Comparison of ENCODE assay signal across 1 cellular context in genomic region chr16:2339521-2340484, GRCh38.
TF ChIP-seq lines count a peak whose summit lies in the region.

No MANE protein-coding gene starts in this region.

TF ChIP-seq in K562, 482 proteins besides CTCF, POLR2A, EP300 and RAD21 (continued from another document):
- TF ChIP-seq JUN (IDR thresholded peaks at IDR 0.05; ENCODE audit: borderline replicate concordance, low read depth, low read length) (0 out of 2 replicates have a peak, but pooled peaks have one; percentile 5), JUN (CRISPR knock-in tag; IDR thresholded peaks at IDR 0.05; ENCODE audit: borderline replicate concordance) (no peak), TAF9B (IDR thresholded peaks at IDR 0.05; ENCODE audit: partially characterized antibody) (peak; percentile 41), ESRRA (IDR thresholded peaks at IDR 0.05; ENCODE audit: borderline replicate concordance, low read depth) (no peak), PHF8 (IDR thresholded peaks at IDR 0.05; ENCODE audit: borderline replicate concordance, low read length) (peak; percentile 54; the same call in 1 of the 2 replicates), ZNF197 (CRISPR knock-in tag; IDR thresholded peaks at IDR 0.05; ENCODE audit: low read depth) (no peak), KLF13 (tag; IDR thresholded peaks at IDR 0.05; ENCODE audit: borderline replicate concordance, low read depth) (no peak), MTA3 (IDR thresholded peaks at IDR 0.05; ENCODE audit: borderline replicate concordance) (peak; percentile 37; the same call in 1 of the 2 replicates), EP400 (IDR thresholded peaks at IDR 0.05) (peak; percentile 88), PHF20 (IDR thresholded peaks at IDR 0.05; ENCODE audit: partially characterized antibody) (peak; percentile 20), HNRNPLL (IDR thresholded peaks at IDR 0.05; ENCODE audit: low read depth, low read length, poor library complexity, severe bottlenecking) (peak; percentile 87), MAZ (CRISPR knock-in tag; conservative IDR thresholded peaks at IDR 0.05 in 1 of 2, IDR thresholded peaks at IDR 0.05 in 1 of 2) (peak; percentile 16 to 63; a peak in 3 of 4 replicates), POLR2G (IDR thresholded peaks at IDR 0.05; ENCODE audit: low read depth, low read length) (peak; percentile 86), E2F3 (CRISPR knock-in tag; IDR thresholded peaks at IDR 0.05) (peak; percentile 59; the same call in 1 of the 2 replicates), ZBTB1 (CRISPR knock-in tag; IDR thresholded peaks at IDR 0.05; ENCODE audit: borderline replicate concordance, low read depth) (peak; percentile 3; the same call in 1 of the 2 replicates), ZNF639 (CRISPR knock-in tag; conservative IDR thresholded peaks at IDR 0.05 in 1 of 2, IDR thresholded peaks at IDR 0.05 in 1 of 2) (no peak), GABPA (tag; conservative IDR thresholded peaks at IDR 0.05; ENCODE audit: low read depth) (peak; percentile 78), ZNF3 (CRISPR knock-in tag; IDR thresholded peaks at IDR 0.05) (no peak), KDM5B (IDR thresholded peaks at IDR 0.05; ENCODE audit: insufficient replicate concordance, low read depth, low read length) (peak; percentile 58), CXXC5 (CRISPR knock-in tag; IDR thresholded peaks at IDR 0.05) (peak; percentile 40), CBFB (CRISPR knock-in tag; IDR thresholded peaks at IDR 0.05) (peak; percentile 90), GTF2F1 (IDR thresholded peaks at IDR 0.05; ENCODE audit: low read depth, low read length) (no peak), POLR2AphosphoS5 (IDR thresholded peaks at IDR 0.05; ENCODE audit: control insufficient read depth, insufficient read depth, low read depth, low read length) (0 out of 2 replicates have a peak, but pooled peaks have one; percentile 24), POU5F1 (IDR thresholded peaks at IDR 0.05; ENCODE audit: borderline replicate concordance, low read depth, low read length, partially characterized antibody) (no peak), BCOR (IDR thresholded peaks at IDR 0.05) (0 out of 2 replicates have a peak, but pooled peaks have one; percentile 21), SRSF1 (IDR thresholded peaks at IDR 0.05; ENCODE audit: low read depth, low read length) (0 out of 2 replicates have a peak, but pooled peaks have one; percentile 32), HDAC6 (IDR thresholded peaks at IDR 0.05; ENCODE audit: low read depth, low read length) (0 out of 2 replicates have a peak, but pooled peaks have one; percentile 49), ZBTB8A (IDR thresholded peaks at IDR 0.05; ENCODE audit: partially characterized antibody) (no peak), MNT (conservative IDR thresholded peaks at IDR 0.05) (peak; percentile 75 to 88; a peak in 3 of 4 replicates), CBFA2T3 (IDR thresholded peaks at IDR 0.05) (peak; percentile 16; the same call in 1 of the 2 replicates)
- TF ChIP-seq, protein P1, sequence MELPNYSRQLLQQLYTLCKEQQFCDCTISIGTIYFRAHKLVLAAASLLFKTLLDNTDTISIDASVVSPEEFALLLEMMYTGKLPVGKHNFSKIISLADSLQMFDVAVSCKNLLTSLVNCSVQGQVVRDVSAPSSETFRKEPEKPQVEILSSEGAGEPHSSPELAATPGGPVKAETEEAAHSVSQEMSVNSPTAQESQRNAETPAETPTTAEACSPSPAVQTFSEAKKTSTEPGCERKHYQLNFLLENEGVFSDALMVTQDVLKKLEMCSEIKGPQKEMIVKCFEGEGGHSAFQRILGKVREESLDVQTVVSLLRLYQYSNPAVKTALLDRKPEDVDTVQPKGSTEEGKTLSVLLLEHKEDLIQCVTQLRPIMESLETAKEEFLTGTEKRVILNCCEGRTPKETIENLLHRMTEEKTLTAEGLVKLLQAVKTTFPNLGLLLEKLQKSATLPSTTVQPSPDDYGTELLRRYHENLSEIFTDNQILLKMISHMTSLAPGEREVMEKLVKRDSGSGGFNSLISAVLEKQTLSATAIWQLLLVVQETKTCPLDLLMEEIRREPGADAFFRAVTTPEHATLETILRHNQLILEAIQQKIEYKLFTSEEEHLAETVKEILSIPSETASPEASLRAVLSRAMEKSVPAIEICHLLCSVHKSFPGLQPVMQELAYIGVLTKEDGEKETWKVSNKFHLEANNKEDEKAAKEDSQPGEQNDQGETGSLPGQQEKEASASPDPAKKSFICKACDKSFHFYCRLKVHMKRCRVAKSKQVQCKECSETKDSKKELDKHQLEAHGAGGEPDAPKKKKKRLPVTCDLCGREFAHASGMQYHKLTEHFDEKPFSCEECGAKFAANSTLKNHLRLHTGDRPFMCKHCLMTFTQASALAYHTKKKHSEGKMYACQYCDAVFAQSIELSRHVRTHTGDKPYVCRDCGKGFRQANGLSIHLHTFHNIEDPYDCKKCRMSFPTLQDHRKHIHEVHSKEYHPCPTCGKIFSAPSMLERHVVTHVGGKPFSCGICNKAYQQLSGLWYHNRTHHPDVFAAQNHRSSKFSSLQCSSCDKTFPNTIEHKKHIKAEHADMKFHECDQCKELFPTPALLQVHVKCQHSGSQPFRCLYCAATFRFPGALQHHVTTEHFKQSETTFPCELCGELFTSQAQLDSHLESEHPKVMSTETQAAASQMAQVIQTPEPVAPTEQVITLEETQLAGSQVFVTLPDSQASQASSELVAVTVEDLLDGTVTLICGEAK (IDR thresholded peaks at IDR 0.05), result peak; percentile 72
- TF ChIP-seq, protein P1 (CRISPR knock-in tag; IDR thresholded peaks at IDR 0.05), result no peak
- TF ChIP-seq, protein P2, sequence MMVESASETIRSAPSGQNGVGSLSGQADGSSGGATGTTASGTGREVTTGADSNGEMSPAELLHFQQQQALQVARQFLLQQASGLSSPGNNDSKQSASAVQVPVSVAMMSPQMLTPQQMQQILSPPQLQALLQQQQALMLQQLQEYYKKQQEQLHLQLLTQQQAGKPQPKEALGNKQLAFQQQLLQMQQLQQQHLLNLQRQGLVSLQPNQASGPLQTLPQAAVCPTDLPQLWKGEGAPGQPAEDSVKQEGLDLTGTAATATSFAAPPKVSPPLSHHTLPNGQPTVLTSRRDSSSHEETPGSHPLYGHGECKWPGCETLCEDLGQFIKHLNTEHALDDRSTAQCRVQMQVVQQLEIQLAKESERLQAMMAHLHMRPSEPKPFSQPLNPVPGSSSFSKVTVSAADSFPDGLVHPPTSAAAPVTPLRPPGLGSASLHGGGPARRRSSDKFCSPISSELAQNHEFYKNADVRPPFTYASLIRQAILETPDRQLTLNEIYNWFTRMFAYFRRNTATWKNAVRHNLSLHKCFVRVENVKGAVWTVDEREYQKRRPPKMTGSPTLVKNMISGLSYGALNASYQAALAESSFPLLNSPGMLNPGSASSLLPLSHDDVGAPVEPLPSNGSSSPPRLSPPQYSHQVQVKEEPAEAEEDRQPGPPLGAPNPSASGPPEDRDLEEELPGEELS (CRISPR knock-in tag; IDR thresholded peaks at IDR 0.05; ENCODE audit: borderline replicate concordance), result peak; percentile 39; the same call in 1 of the 2 replicates
- TF ChIP-seq, protein P3, sequence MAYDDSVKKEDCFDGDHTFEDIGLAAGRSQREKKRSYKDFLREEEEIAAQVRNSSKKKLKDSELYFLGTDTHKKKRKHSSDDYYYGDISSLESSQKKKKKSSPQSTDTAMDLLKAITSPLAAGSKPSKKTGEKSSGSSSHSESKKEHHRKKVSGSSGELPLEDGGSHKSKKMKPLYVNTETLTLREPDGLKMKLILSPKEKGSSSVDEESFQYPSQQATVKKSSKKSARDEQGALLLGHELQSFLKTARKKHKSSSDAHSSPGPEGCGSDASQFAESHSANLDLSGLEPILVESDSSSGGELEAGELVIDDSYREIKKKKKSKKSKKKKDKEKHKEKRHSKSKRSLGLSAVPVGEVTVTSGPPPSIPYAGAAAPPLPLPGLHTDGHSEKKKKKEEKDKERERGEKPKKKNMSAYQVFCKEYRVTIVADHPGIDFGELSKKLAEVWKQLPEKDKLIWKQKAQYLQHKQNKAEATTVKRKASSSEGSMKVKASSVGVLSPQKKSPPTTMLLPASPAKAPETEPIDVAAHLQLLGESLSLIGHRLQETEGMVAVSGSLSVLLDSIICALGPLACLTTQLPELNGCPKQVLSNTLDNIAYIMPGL (CRISPR knock-in tag; IDR thresholded peaks at IDR 0.05), result 0 out of 2 replicates have a peak, but pooled peaks have one; percentile 54
- TF ChIP-seq, protein P4, sequence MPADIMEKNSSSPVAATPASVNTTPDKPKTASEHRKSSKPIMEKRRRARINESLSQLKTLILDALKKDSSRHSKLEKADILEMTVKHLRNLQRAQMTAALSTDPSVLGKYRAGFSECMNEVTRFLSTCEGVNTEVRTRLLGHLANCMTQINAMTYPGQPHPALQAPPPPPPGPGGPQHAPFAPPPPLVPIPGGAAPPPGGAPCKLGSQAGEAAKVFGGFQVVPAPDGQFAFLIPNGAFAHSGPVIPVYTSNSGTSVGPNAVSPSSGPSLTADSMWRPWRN (IDR thresholded peaks at IDR 0.05; ENCODE audit: low read depth), result no peak
